Comparison of ENCODE assay signal across 8 cellular contexts in genomic region chr1:148334339-148335130, GRCh38.
A peak's percentile ranks its signal among the peaks of the same experiment; 100 is the strongest.
DNase-seq lines count a peak whose midpoint lies in the region; ATAC-seq and TF ChIP-seq lines count a peak whose summit lies in the region.

No MANE protein-coding gene starts in this region.

- peak overlapping the region; percentile 86 for H3K27ac ChIP-seq in colonic mucosa
- peak overlapping the region; percentile 61 to 77 for H3K27ac ChIP-seq in left lung

- H3K4me1 ChIP-seq in colonic mucosa (no peaks in the 10 kb centered on the region), left lung (peaks cover 4 to 21% of the 10 kb centered on the region in 2 donors)

- H3K36me3 ChIP-seq in colonic mucosa (no peaks in the 10 kb centered on the region), left lung (no peaks in the 10 kb centered on the region)

- ATAC-seq in GM18868 (IDR thresholded peaks at IDR 0.05; ENCODE audit: unreplicated experiment) (peak; percentile 81), HG03135 (IDR thresholded peaks at IDR 0.05; ENCODE audit: unreplicated experiment) (peak; percentile 75), left lung (peak; percentile 95)

- DNase-seq in A172 (ENCODE audit: low spot score) (peak; percentile 92), NCI-H345 treated with DMSO at 0.1 percent for 48 hours (lab: John Stamatoyannopoulos, UW; ENCODE audit: unreplicated experiment) (peak; percentile 96), colonic mucosa (peak; percentile 93), left lung (peak; percentile 91 to 92)
- peak; percentile 65 to 70 for DNase-seq in activated CD4-positive, alpha-beta T cell treated with anti-CD3 and anti-CD28 coated beads for 4 hours
- DNase-seq in stimulated activated CD4-positive, alpha-beta T cell treated with anti-CD3 and anti-CD28 coated beads, Interleukin-2, amount 100 ng/mL, for 4 hours (ENCODE audit: low read depth), result peak; percentile 48

- H3K9me3 ChIP-seq in colonic mucosa (no peaks in the 10 kb centered on the region), left lung (no peaks in the 10 kb centered on the region)

- TF ChIP-seq CTCF in colonic mucosa (IDR thresholded peaks at IDR 0.05) (no peak), left lung (IDR thresholded peaks at IDR 0.05) (no peak)

- peak overlapping the region; percentile 82 to 85 for H3K9ac ChIP-seq in colonic mucosa (ENCODE audit: low read depth in 2 of 2, low read length in 2 of 2)

- peak overlapping the region; percentile 40 for H3K4me3 ChIP-seq in colonic mucosa
- H3K4me3 ChIP-seq in left lung, result peak overlapping the region; percentile 37 to 46

- H3K27me3 ChIP-seq in colonic mucosa (no peaks in the 10 kb centered on the region), left lung (peaks cover 6 to 36% of the 10 kb centered on the region in 2 donors)

- intact Hi-C loops in colonic mucosa (cut with DNase I), result loop anchor here (10.0 kb wide), 1 partner anchor 70 kb away; no protein-coding TSS in a partner anchor
- intact Hi-C loops in left lung (cut with DNase I), result no loop called here

Comparison
In these comparisons a context has a peak if more than half of its experiments do, and no peak if none do; other contexts are left out.
1. Peak in every context shown above with its lines: DNase-seq, ATAC-seq, H3K4me3 ChIP-seq and H3K27ac ChIP-seq.